In the genomic region with DNA sequence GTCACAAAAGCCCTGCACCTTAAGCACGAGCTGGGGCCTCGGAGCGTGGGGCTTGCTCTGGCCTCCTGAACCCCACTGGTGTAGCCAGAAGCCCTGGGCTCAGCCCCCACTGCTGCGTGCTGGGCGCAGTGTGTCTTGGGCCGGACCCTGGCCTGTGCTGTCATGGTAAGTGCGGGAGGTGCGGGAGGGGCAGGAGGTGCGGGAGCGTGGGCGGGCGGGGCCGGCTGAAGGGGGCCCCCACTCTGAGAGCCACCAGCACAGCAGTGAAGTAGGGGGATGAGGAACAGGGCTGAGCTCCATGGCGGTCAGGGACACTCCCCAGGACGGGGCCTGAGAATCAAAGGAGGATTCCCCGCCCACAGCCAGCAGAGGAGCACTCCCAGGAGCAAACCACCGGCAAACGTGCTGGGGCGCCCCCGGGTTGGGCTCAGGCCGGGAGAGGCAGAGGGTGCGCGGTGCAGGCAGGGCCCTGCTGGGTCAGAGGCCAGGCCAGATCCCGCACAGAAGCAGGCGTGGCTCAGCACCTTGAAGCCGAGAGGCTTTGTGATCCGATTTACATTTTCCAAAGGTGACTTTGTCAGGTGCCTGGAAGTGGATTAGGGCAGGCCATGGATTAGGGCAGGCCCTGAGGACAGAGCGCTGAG, we compare ENCODE assay signal across 24 cellular contexts.
A peak's percentile ranks its signal among the peaks of the same experiment; 100 is the strongest.
DNase-seq lines count a peak whose midpoint lies in the region; ATAC-seq and TF ChIP-seq lines count a peak whose summit lies in the region.
"Had no signal": no experiment of that assay in that cellular context is flagged by ENCODE, and none has a peak within 500 bp of the region (broad histone marks: within the 10 kb centered on the region; RNA-seq: fewer than 3 reads in every experiment).

No MANE protein-coding gene starts in this region.

- no peak for DNase-seq in activated naive CD8-positive, alpha-beta T cell treated with anti-CD3 and anti-CD28 coated beads, Interleukin-2, amount 50 U/mL, for 24 hours
- no peak for DNase-seq in activated naive CD8-positive, alpha-beta T cell treated with anti-CD3 and anti-CD28 coated beads for 36 hours
- DNase-seq in iPS DF 19.7 (ENCODE audit: low read depth, low spot score) (peak; percentile 25), mucosa of descending colon (no peak), upper lobe of right lung (no peak), psoas muscle (no peak)
- no peak for DNase-seq in activated CD4-positive, alpha-beta T cell treated with anti-CD3 and anti-CD28 coated beads, Interleukin-2, amount 50 U/mL, for 1 hour
- DNase-seq: 8988T; activated naive CD4-positive, alpha-beta T cell treated with anti-CD3 and anti-CD28 coated beads for 36 hours; amygdala; CD4-positive, alpha-beta T cell; EL; left cardiac atrium; MG63; NCI-H1436; NCI-H524; posterior cingulate gyrus; T-helper 2 cell had no signal

- intact Hi-C loops in mucosa of descending colon (cut with DNase I, micrococcal nuclease) = no loop called here
- intact Hi-C loops in upper lobe of right lung (cut with DNase I) = no loop called here
- intact Hi-C loops in psoas muscle (cut with DNase I) = no loop called here

- no peak for TF ChIP-seq CTCF in mucosa of descending colon (IDR thresholded peaks at IDR 0.05)
- TF ChIP-seq CTCF in upper lobe of right lung (IDR thresholded peaks at IDR 0.05) = no peak
- no peak for TF ChIP-seq CTCF in psoas muscle (IDR thresholded peaks at IDR 0.05)

- H3K36me3 ChIP-seq in mucosa of descending colon (ENCODE audit: low read depth) (no peaks in the 10 kb centered on the region), upper lobe of right lung (no peaks in the 10 kb centered on the region), psoas muscle (ENCODE audit: insufficient read depth in 1 of 2, low read depth in 1 of 2) (no peaks in the 10 kb centered on the region)
- H3K36me3 ChIP-seq: gastroesophageal sphincter, MG63 had no signal

- H3K4me1 Mint-ChIP-seq in activated naive CD8-positive, alpha-beta T cell treated with anti-CD3 and anti-CD28 coated beads, Interleukin-2, amount 50 U/mL, for 24 hours = no peaks in the 10 kb centered on the region
- H3K4me1 Mint-ChIP-seq in activated naive CD8-positive, alpha-beta T cell treated with anti-CD3 and anti-CD28 coated beads for 36 hours = no peaks in the 10 kb centered on the region

- no peaks in the 10 kb centered on the region for H3K36me3 Mint-ChIP-seq in activated naive CD8-positive, alpha-beta T cell treated with anti-CD3 and anti-CD28 coated beads, Interleukin-2, amount 50 U/mL, for 24 hours (ENCODE audit: low read depth)
- H3K36me3 Mint-ChIP-seq in activated naive CD8-positive, alpha-beta T cell treated with anti-CD3 and anti-CD28 coated beads for 36 hours = peaks cover 6% of the 10 kb centered on the region

- no peak overlapping the region for H3K4me3 Mint-ChIP-seq in activated naive CD8-positive, alpha-beta T cell treated with anti-CD3 and anti-CD28 coated beads, Interleukin-2, amount 50 U/mL, for 24 hours
- H3K4me3 Mint-ChIP-seq in activated naive CD8-positive, alpha-beta T cell treated with anti-CD3 and anti-CD28 coated beads for 36 hours = no peak overlapping the region
- H3K4me3 Mint-ChIP-seq: activated naive CD4-positive, alpha-beta T cell treated with anti-CD3 and anti-CD28 coated beads for 36 hours; CD4-positive, alpha-beta T cell had no signal

- H3K27me3 Mint-ChIP-seq in activated naive CD8-positive, alpha-beta T cell treated with anti-CD3 and anti-CD28 coated beads, Interleukin-2, amount 50 U/mL, for 24 hours = peaks cover 3% of the 10 kb centered on the region
- H3K27me3 Mint-ChIP-seq in activated naive CD8-positive, alpha-beta T cell treated with anti-CD3 and anti-CD28 coated beads for 36 hours = peaks cover 6% of the 10 kb centered on the region

- WGBS in psoas muscle, 3 donors = 66 to 70% (median 69%) methylated on average over 25 to 28 of the region's 28 CpGs

- H3K9me3 Mint-ChIP-seq in activated naive CD8-positive, alpha-beta T cell treated with anti-CD3 and anti-CD28 coated beads, Interleukin-2, amount 50 U/mL, for 24 hours = peaks cover 16% of the 10 kb centered on the region
- peaks cover 5% of the 10 kb centered on the region for H3K9me3 Mint-ChIP-seq in activated naive CD8-positive, alpha-beta T cell treated with anti-CD3 and anti-CD28 coated beads for 36 hours

- no peak overlapping the region for H3K27ac ChIP-seq in upper lobe of right lung
- H3K27ac ChIP-seq in psoas muscle = no peak overlapping the region
- H3K27ac ChIP-seq: coronary artery, gastroesophageal sphincter, RWPE1, VCaP had no signal

- ATAC-seq in activated naive CD8-positive, alpha-beta T cell treated with anti-CD3 and anti-CD28 coated beads, Interleukin-2, amount 50 U/mL, for 24 hours = peak; percentile 20
- ATAC-seq in mucosa of descending colon (peak; percentile 56), upper lobe of right lung (peak; percentile 27), HG02678 (IDR thresholded peaks at IDR 0.05; ENCODE audit: unreplicated experiment) (no peak), psoas muscle (no peak)
- ATAC-seq: gastroesophageal sphincter, left cardiac atrium, sciatic nerve had no signal

- H3K4me3 ChIP-seq in mucosa of descending colon = no peak overlapping the region
- no peak overlapping the region for H3K4me3 ChIP-seq in upper lobe of right lung
- no peak overlapping the region for H3K4me3 ChIP-seq in psoas muscle
- H3K4me3 ChIP-seq: coronary artery, gastroesophageal sphincter, MG63 had no signal

- H3K27ac Mint-ChIP-seq in activated naive CD8-positive, alpha-beta T cell treated with anti-CD3 and anti-CD28 coated beads, Interleukin-2, amount 50 U/mL, for 24 hours = no peak overlapping the region
- H3K27ac Mint-ChIP-seq in activated naive CD8-positive, alpha-beta T cell treated with anti-CD3 and anti-CD28 coated beads for 36 hours = no peak overlapping the region
- H3K27ac Mint-ChIP-seq: activated naive CD4-positive, alpha-beta T cell treated with anti-CD3 and anti-CD28 coated beads for 36 hours; CD4-positive, alpha-beta T cell had no signal

- peaks cover 8% of the 10 kb centered on the region for H3K9me3 ChIP-seq in mucosa of descending colon
- no peaks in the 10 kb centered on the region for H3K9me3 ChIP-seq in upper lobe of right lung
- peaks cover 10% of the 10 kb centered on the region for H3K9me3 ChIP-seq in psoas muscle
- H3K9me3 ChIP-seq: MG63 had no signal

- H3K27me3 ChIP-seq in upper lobe of right lung (peaks cover 5% of the 10 kb centered on the region), psoas muscle (ENCODE audit: insufficient read depth in 3 of 3, low read length in 2 of 3) (no peaks in the 10 kb centered on the region)
- H3K27me3 ChIP-seq: gastroesophageal sphincter, MG63 had no signal

- H3K4me1 ChIP-seq in mucosa of descending colon (ENCODE audit: low read depth) = no peaks in the 10 kb centered on the region
- no peaks in the 10 kb centered on the region for H3K4me1 ChIP-seq in upper lobe of right lung
- no peaks in the 10 kb centered on the region for H3K4me1 ChIP-seq in psoas muscle
- H3K4me1 ChIP-seq: gastroesophageal sphincter had no signal

Comparison
In these comparisons a context has a peak if more than half of its experiments do, and no peak if none do; other contexts are left out.
1. ATAC-seq: peak in activated naive CD8-positive, alpha-beta T cell treated with anti-CD3 and anti-CD28 coated beads, Interleukin-2, amount 50 U/mL, for 24 hours (single experiment), mucosa of descending colon (single experiment) and upper lobe of right lung (single experiment); none in HG02678 (single experiment) and psoas muscle (0 of 4).